In the genomic region with DNA sequence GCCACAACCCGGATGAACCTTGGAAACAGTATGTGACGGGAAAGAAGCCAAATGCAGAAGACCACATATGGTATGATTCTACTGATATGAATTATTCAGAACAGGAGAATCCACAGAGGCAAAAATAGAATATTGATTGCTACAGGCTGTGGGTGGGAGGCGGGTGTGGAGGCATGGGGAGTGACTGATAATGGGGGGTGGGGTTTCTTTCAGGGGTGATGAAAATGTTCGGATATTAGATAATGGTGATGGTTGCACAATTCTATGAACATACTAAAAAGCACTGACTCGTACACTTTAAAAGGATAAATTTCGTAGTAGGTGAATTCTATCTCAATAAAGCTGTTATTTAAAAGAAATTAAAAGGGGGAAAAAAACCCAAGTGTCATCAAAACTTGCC, we compare ENCODE assay signal across 1 cellular context.
A peak's percentile ranks its signal among the peaks of the same experiment; 100 is the strongest.
TF ChIP-seq lines count a peak whose summit lies in the region.

No MANE protein-coding gene starts in this region.

TF ChIP-seq in K562, 482 proteins besides CTCF, POLR2A, EP300 and RAD21:
- TF ChIP-seq EGR1 (conservative IDR thresholded peaks at IDR 0.05) (peak; percentile 64), ELF1 (tag; IDR thresholded peaks at IDR 0.05) (no peak), NCOR1 (IDR thresholded peaks at IDR 0.05) (peak; percentile 78), KLF16 (IDR thresholded peaks at IDR 0.05) (peak; percentile 80), ZFP30 (CRISPR knock-in tag; IDR thresholded peaks at IDR 0.05; ENCODE audit: borderline replicate concordance) (no peak), NR2C1 (IDR thresholded peaks at IDR 0.05) (no peak), NR2C1 (tag; IDR thresholded peaks at IDR 0.05) (no peak), DACH1 (IDR thresholded peaks at IDR 0.05; ENCODE audit: partially characterized antibody) (peak; percentile 61), CHD2 (IDR thresholded peaks at IDR 0.05; ENCODE audit: low read depth, low read length) (no peak), CEBPB (tag; IDR thresholded peaks at IDR 0.05) (peak; percentile 93), FOXM1 (IDR thresholded peaks at IDR 0.05; ENCODE audit: low read depth) (no peak), FOXM1 (CRISPR knock-in tag; IDR thresholded peaks at IDR 0.05; ENCODE audit: low read depth) (no peak), CREB1 (IDR thresholded peaks at IDR 0.05) (no peak), CREB1 (CRISPR knock-in tag; IDR thresholded peaks at IDR 0.05) (no peak), CREM (IDR thresholded peaks at IDR 0.05; ENCODE audit: low read depth) (0 out of 2 replicates have a peak, but pooled peaks have one; percentile 27), TAL1 (IDR thresholded peaks at IDR 0.05) (peak; percentile 71), ZNF316 (IDR thresholded peaks at IDR 0.05) (peak; percentile 23; the same call in 1 of the 2 replicates), ZNF766 (CRISPR knock-in tag; conservative IDR thresholded peaks at IDR 0.05) (0 out of 2 replicates have a peak, but pooled peaks have one; percentile 7), CBX1 (IDR thresholded peaks at IDR 0.05; ENCODE audit: low read depth) (no peak), TRIM24 (IDR thresholded peaks at IDR 0.05) (peak; percentile 41 to 71; a peak in 3 of 4 replicates), MEF2D (tag; conservative IDR thresholded peaks at IDR 0.05; ENCODE audit: low read depth) (peak; percentile 92), POLR2AphosphoS5 (IDR thresholded peaks at IDR 0.05; ENCODE audit: control insufficient read depth, insufficient read depth, low read depth, low read length) (peak; percentile 83; the same call in 1 of the 2 replicates), CBFA2T3 (IDR thresholded peaks at IDR 0.05) (peak; percentile 89), HDAC1 (IDR thresholded peaks at IDR 0.05) (peak; percentile 39 to 65; a peak in 3 of 4 replicates), LEF1 (IDR thresholded peaks at IDR 0.05) (0 out of 2 replicates have a peak, but pooled peaks have one; percentile 18), NFIC (IDR thresholded peaks at IDR 0.05) (peak; percentile 64), JUND (IDR thresholded peaks at IDR 0.05; ENCODE audit: borderline replicate concordance, low read depth, low read length) (0 out of 2 replicates have a peak, but pooled peaks have one; percentile 23), JUND (tag; IDR thresholded peaks at IDR 0.05; ENCODE audit: borderline replicate concordance, low read depth, low read length) (no peak), CEBPG (CRISPR knock-in tag; IDR thresholded peaks at IDR 0.05) (0 out of 2 replicates have a peak, but pooled peaks have one; percentile 16), CEBPG (tag; conservative IDR thresholded peaks at IDR 0.05 in 1 of 2, IDR thresholded peaks at IDR 0.05 in 1 of 2) (peak; percentile 70 to 76), ZNF785 (CRISPR knock-in tag; IDR thresholded peaks at IDR 0.05) (no peak), CBFA2T2 (conservative IDR thresholded peaks at IDR 0.05) (peak; percentile 77), SMAD4 (CRISPR knock-in tag; conservative IDR thresholded peaks at IDR 0.05) (0 out of 2 replicates have a peak, but pooled peaks have one; percentile 20), SMARCC2 (IDR thresholded peaks at IDR 0.05; ENCODE audit: low read depth) (peak; percentile 38; the same call in 1 of the 2 replicates), TCF3 (CRISPR knock-in tag; IDR thresholded peaks at IDR 0.05) (peak; percentile 81), ZNF324 (CRISPR knock-in tag; IDR thresholded peaks at IDR 0.05) (no peak), NFXL1 (CRISPR knock-in tag; IDR thresholded peaks at IDR 0.05) (no peak), ARID1B (IDR thresholded peaks at IDR 0.05) (peak; percentile 87), ZNF311 (CRISPR knock-in tag; IDR thresholded peaks at IDR 0.05) (0 out of 2 replicates have a peak, but pooled peaks have one; percentile 16), MEF2A (IDR thresholded peaks at IDR 0.05; ENCODE audit: control insufficient read depth, low read depth, low read length) (peak; percentile 95), SMARCA4 (IDR thresholded peaks at IDR 0.05) (peak; percentile 76), DPF2 (IDR thresholded peaks at IDR 0.05) (peak; percentile 87), TEAD4 (IDR thresholded peaks at IDR 0.05; ENCODE audit: low read length) (peak; percentile 77), TEAD4 (CRISPR knock-in tag; IDR thresholded peaks at IDR 0.05; ENCODE audit: borderline replicate concordance) (no peak), RCOR1 (IDR thresholded peaks at IDR 0.05; ENCODE audit: borderline replicate concordance in 1 of 2, low read depth in 2 of 2, low read length in 2 of 2) (0 out of 4 replicates have a peak, but pooled peaks of 1 of the 2 experiments have one; percentile 25), NCOA2 (IDR thresholded peaks at IDR 0.05; ENCODE audit: partially characterized antibody in 2 of 2) (no peak), SMARCE1 (IDR thresholded peaks at IDR 0.05) (peak; percentile 51; the same call in 1 of the 2 replicates), SUPT5H (IDR thresholded peaks at IDR 0.05) (no peak), HDAC2 (IDR thresholded peaks at IDR 0.05) (0 out of 2 replicates have a peak, but pooled peaks have one; percentile 21)
- TF ChIP-seq, protein P1, sequence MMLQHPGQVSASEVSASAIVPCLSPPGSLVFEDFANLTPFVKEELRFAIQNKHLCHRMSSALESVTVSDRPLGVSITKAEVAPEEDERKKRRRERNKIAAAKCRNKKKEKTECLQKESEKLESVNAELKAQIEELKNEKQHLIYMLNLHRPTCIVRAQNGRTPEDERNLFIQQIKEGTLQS (IDR thresholded peaks at IDR 0.05), result peak; percentile 35; the same call in 1 of the 2 replicates
- TF ChIP-seq, protein P1 (CRISPR knock-in tag; conservative IDR thresholded peaks at IDR 0.05), result no peak
- TF ChIP-seq, protein P2, sequence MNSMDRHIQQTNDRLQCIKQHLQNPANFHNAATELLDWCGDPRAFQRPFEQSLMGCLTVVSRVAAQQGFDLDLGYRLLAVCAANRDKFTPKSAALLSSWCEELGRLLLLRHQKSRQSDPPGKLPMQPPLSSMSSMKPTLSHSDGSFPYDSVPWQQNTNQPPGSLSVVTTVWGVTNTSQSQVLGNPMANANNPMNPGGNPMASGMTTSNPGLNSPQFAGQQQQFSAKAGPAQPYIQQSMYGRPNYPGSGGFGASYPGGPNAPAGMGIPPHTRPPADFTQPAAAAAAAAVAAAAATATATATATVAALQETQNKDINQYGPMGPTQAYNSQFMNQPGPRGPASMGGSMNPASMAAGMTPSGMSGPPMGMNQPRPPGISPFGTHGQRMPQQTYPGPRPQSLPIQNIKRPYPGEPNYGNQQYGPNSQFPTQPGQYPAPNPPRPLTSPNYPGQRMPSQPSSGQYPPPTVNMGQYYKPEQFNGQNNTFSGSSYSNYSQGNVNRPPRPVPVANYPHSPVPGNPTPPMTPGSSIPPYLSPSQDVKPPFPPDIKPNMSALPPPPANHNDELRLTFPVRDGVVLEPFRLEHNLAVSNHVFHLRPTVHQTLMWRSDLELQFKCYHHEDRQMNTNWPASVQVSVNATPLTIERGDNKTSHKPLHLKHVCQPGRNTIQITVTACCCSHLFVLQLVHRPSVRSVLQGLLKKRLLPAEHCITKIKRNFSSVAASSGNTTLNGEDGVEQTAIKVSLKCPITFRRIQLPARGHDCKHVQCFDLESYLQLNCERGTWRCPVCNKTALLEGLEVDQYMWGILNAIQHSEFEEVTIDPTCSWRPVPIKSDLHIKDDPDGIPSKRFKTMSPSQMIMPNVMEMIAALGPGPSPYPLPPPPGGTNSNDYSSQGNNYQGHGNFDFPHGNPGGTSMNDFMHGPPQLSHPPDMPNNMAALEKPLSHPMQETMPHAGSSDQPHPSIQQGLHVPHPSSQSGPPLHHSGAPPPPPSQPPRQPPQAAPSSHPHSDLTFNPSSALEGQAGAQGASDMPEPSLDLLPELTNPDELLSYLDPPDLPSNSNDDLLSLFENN (IDR thresholded peaks at IDR 0.05; ENCODE audit: low read depth in 2 of 2, low read length in 2 of 2), result peak in 1 of 2 experiments; percentile 49; a peak in 1 of 4 replicates
- TF ChIP-seq, protein P3, sequence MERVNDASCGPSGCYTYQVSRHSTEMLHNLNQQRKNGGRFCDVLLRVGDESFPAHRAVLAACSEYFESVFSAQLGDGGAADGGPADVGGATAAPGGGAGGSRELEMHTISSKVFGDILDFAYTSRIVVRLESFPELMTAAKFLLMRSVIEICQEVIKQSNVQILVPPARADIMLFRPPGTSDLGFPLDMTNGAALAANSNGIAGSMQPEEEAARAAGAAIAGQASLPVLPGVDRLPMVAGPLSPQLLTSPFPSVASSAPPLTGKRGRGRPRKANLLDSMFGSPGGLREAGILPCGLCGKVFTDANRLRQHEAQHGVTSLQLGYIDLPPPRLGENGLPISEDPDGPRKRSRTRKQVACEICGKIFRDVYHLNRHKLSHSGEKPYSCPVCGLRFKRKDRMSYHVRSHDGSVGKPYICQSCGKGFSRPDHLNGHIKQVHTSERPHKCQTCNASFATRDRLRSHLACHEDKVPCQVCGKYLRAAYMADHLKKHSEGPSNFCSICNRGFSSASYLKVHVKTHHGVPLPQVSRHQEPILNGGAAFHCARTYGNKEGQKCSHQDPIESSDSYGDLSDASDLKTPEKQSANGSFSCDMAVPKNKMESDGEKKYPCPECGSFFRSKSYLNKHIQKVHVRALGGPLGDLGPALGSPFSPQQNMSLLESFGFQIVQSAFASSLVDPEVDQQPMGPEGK (CRISPR knock-in tag; IDR thresholded peaks at IDR 0.05; ENCODE audit: borderline replicate concordance), result no peak
- TF ChIP-seq, protein P4, sequence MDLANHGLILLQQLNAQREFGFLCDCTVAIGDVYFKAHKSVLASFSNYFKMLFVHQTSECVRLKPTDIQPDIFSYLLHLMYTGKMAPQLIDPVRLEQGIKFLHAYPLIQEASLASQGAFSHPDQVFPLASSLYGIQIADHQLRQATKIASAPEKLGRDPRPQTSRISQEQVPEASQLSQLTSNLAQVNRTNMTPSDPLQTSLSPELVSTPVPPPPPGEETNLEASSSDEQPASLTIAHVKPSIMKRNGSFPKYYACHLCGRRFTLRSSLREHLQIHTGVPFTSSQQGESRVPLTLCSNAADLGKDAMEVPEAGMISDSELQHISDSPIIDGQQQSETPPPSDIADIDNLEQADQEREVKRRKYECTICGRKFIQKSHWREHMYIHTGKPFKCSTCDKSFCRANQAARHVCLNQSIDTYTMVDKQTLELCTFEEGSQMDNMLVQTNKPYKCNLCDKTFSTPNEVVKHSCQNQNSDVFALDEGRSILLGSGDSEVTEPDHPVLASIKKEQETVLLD (IDR thresholded peaks at IDR 0.05), result peak; percentile 31; the same call in 1 of the 2 replicates
- TF ChIP-seq, protein P5, sequence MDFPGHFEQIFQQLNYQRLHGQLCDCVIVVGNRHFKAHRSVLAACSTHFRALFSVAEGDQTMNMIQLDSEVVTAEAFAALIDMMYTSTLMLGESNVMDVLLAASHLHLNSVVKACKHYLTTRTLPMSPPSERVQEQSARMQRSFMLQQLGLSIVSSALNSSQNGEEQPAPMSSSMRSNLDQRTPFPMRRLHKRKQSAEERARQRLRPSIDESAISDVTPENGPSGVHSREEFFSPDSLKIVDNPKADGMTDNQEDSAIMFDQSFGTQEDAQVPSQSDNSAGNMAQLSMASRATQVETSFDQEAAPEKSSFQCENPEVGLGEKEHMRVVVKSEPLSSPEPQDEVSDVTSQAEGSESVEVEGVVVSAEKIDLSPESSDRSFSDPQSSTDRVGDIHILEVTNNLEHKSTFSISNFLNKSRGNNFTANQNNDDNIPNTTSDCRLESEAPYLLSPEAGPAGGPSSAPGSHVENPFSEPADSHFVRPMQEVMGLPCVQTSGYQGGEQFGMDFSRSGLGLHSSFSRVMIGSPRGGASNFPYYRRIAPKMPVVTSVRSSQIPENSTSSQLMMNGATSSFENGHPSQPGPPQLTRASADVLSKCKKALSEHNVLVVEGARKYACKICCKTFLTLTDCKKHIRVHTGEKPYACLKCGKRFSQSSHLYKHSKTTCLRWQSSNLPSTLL (IDR thresholded peaks at IDR 0.05), result no peak
- TF ChIP-seq, protein P6, sequence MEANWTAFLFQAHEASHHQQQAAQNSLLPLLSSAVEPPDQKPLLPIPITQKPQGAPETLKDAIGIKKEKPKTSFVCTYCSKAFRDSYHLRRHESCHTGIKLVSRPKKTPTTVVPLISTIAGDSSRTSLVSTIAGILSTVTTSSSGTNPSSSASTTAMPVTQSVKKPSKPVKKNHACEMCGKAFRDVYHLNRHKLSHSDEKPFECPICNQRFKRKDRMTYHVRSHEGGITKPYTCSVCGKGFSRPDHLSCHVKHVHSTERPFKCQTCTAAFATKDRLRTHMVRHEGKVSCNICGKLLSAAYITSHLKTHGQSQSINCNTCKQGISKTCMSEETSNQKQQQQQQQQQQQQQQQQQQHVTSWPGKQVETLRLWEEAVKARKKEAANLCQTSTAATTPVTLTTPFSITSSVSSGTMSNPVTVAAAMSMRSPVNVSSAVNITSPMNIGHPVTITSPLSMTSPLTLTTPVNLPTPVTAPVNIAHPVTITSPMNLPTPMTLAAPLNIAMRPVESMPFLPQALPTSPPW (CRISPR knock-in tag; IDR thresholded peaks at IDR 0.05), result peak; percentile 76
- TF ChIP-seq, protein P7, sequence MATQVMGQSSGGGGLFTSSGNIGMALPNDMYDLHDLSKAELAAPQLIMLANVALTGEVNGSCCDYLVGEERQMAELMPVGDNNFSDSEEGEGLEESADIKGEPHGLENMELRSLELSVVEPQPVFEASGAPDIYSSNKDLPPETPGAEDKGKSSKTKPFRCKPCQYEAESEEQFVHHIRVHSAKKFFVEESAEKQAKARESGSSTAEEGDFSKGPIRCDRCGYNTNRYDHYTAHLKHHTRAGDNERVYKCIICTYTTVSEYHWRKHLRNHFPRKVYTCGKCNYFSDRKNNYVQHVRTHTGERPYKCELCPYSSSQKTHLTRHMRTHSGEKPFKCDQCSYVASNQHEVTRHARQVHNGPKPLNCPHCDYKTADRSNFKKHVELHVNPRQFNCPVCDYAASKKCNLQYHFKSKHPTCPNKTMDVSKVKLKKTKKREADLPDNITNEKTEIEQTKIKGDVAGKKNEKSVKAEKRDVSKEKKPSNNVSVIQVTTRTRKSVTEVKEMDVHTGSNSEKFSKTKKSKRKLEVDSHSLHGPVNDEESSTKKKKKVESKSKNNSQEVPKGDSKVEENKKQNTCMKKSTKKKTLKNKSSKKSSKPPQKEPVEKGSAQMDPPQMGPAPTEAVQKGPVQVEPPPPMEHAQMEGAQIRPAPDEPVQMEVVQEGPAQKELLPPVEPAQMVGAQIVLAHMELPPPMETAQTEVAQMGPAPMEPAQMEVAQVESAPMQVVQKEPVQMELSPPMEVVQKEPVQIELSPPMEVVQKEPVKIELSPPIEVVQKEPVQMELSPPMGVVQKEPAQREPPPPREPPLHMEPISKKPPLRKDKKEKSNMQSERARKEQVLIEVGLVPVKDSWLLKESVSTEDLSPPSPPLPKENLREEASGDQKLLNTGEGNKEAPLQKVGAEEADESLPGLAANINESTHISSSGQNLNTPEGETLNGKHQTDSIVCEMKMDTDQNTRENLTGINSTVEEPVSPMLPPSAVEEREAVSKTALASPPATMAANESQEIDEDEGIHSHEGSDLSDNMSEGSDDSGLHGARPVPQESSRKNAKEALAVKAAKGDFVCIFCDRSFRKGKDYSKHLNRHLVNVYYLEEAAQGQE (CRISPR knock-in tag; IDR thresholded peaks at IDR 0.05; ENCODE audit: low read depth), result no peak
